In genomic region chr9:100216178-100216787, GRCh38 we compare ENCODE assay signal across 8 cellular contexts.
A peak's percentile ranks its signal among the peaks of the same experiment; 100 is the strongest.
DNase-seq lines count a peak whose midpoint lies in the region; ATAC-seq, FAIRE-seq and TF ChIP-seq lines count a peak whose summit lies in the region.

No MANE protein-coding gene starts in this region.

- DNase-seq in A673 (ENCODE audit: low spot score) (peak; percentile 75), astrocyte (ENCODE audit: low read depth) (peak; percentile 10), iPS-NIHi11 (ENCODE audit: low spot score) (peak; percentile 68)
- DNase-seq in stimulated activated CD4-positive, alpha-beta T cell treated with anti-CD3 and anti-CD28 coated beads, Interleukin-1b, Interleukin-23, amount 100 ng/mL, for 48 hours: peak; percentile 68

- no peaks in the 10 kb centered on the region for H3K9me2 ChIP-seq in SU-DHL-6 (replicated peaks; ENCODE audit: insufficient read depth, low read length)

- BruUV-seq in A673 (replicated peaks; lab: Mats Ljungman, UMichigan): no TSS peak

- no peaks in the 10 kb centered on the region for H3K27me3 ChIP-seq in A673 (replicated peaks; ENCODE audit: insufficient read depth, low read depth, low read length, poor library complexity)
- no peaks in the 10 kb centered on the region for H3K27me3 ChIP-seq in SU-DHL-6 (ENCODE audit: low read length)
- no peaks in the 10 kb centered on the region for H3K27me3 ChIP-seq in astrocyte (ENCODE audit: insufficient read depth, low read length)

- H3K4me1 ChIP-seq in A673 (ENCODE audit: insufficient read depth, low read length, poor library complexity, severe bottlenecking) (no peaks in the 10 kb centered on the region), astrocyte (ENCODE audit: insufficient read depth, low read length) (peaks cover 12% of the 10 kb centered on the region)

- no peak overlapping the region for H3K4me3 Mint-ChIP-seq in astrocyte (ENCODE audit: unreplicated experiment)

- POLR2A ChIA-PET in A673 (lab: Charles Lee; ENCODE audit: low non-redundant PET): no interaction called here

- H3K27ac ChIP-seq in A673 (ENCODE audit: low read depth, low read length, poor library complexity, severe bottlenecking): no peak overlapping the region
- H3K27ac ChIP-seq in SU-DHL-6 (ENCODE audit: low read depth, low read length): no peak overlapping the region
- no peak overlapping the region for H3K27ac ChIP-seq in astrocyte (ENCODE audit: low read depth, low read length)

- peaks cover 13% of the 10 kb centered on the region for H3K4me1 Mint-ChIP-seq in astrocyte (ENCODE audit: low read depth, unreplicated experiment)

- no peak overlapping the region for H3K9ac ChIP-seq in SU-DHL-6 (ENCODE audit: low read length)
- no peak overlapping the region for H3K9ac ChIP-seq in astrocyte (ENCODE audit: low read length)

- H3K27ac Mint-ChIP-seq in astrocyte (ENCODE audit: unreplicated experiment): no peak overlapping the region

- H3K9me3 Mint-ChIP-seq in astrocyte (ENCODE audit: unreplicated experiment): no peaks in the 10 kb centered on the region

- peak; percentile 59 for ATAC-seq in GM18502 (IDR thresholded peaks at IDR 0.05; ENCODE audit: poor library complexity, unreplicated experiment)
- peak; percentile 69 for ATAC-seq in HG03342 (IDR thresholded peaks at IDR 0.05; ENCODE audit: unreplicated experiment)
- no peak for ATAC-seq in HG02610 (IDR thresholded peaks at IDR 0.05; ENCODE audit: unreplicated experiment)

- H2AFZ ChIP-seq in SU-DHL-6 (ENCODE audit: low read depth, low read length, severe bottlenecking): no peak overlapping the region
- H2AFZ ChIP-seq in astrocyte (ENCODE audit: low read depth, low read length): no peak overlapping the region

- H3K36me3 ChIP-seq in A673 (ENCODE audit: insufficient read depth, low read length, poor library complexity, severe bottlenecking) (no peaks in the 10 kb centered on the region), SU-DHL-6 (ENCODE audit: low read length) (no peaks in the 10 kb centered on the region), astrocyte (ENCODE audit: insufficient read depth, low read length) (no peaks in the 10 kb centered on the region)

- no peak for FAIRE-seq in astrocyte (lab: Jason Lieb, UNC)

- no peaks in the 10 kb centered on the region for H3K27me3 Mint-ChIP-seq in astrocyte (ENCODE audit: low read depth, unreplicated experiment)

- intact Hi-C loops in A673 (cut with micrococcal nuclease; ENCODE audit: unreplicated experiment): loop anchor here (1.0 to 10.0 kb wide), 4 partner anchors 188 to 1034 kb away; no protein-coding TSS in a partner anchor

- H3K9me3 ChIP-seq in A673 (ENCODE audit: low read depth, low read length, poor library complexity, severe bottlenecking) (no peaks in the 10 kb centered on the region), SU-DHL-6 (ENCODE audit: insufficient read depth, low read length) (no peaks in the 10 kb centered on the region), astrocyte (ENCODE audit: insufficient read depth, low read depth, low read length) (no peaks in the 10 kb centered on the region)

- H3K4me2 ChIP-seq in SU-DHL-6 (ENCODE audit: low read depth, low read length, poor library complexity, severe bottlenecking): no peak overlapping the region
- H3K4me2 ChIP-seq in astrocyte (ENCODE audit: low read length): no peak overlapping the region

- no peaks in the 10 kb centered on the region for H4K20me1 ChIP-seq in SU-DHL-6 (ENCODE audit: low read depth, low read length)
- peaks cover 4% of the 10 kb centered on the region for H4K20me1 ChIP-seq in astrocyte (ENCODE audit: insufficient read depth, low read length)

- H3K79me2 ChIP-seq in SU-DHL-6 (ENCODE audit: insufficient read depth, low read length) (no peaks in the 10 kb centered on the region), astrocyte (ENCODE audit: insufficient read depth, low read length) (no peaks in the 10 kb centered on the region)

- CTCF ChIA-PET in A673 (lab: Charles Lee): no interaction called here

- H3K4me3 ChIP-seq in A673 (ENCODE audit: low read depth, low read length, poor library complexity, severe bottlenecking) (no peak overlapping the region), SU-DHL-6 (ENCODE audit: insufficient read depth, low read length, poor library complexity, severe bottlenecking) (no peak overlapping the region), astrocyte (ENCODE audit: insufficient read depth, low read depth, low read length) (no peak overlapping the region)

- peaks cover 6% of the 10 kb centered on the region for H3K36me3 Mint-ChIP-seq in astrocyte (ENCODE audit: low read depth, unreplicated experiment)

- H3F3A ChIP-seq in SU-DHL-6 (ENCODE audit: insufficient read depth): no peaks in the 10 kb centered on the region

- TF ChIP-seq CTCF in A673 (conservative IDR thresholded peaks at IDR 0.05; ENCODE audit: low read depth, low read length): peak; percentile 83
- peak; percentile 82 for TF ChIP-seq CTCF in SU-DHL-6 (IDR thresholded peaks at IDR 0.05; ENCODE audit: insufficient read depth, low read length, poor library complexity, severe bottlenecking)
- peak; percentile 49 for TF ChIP-seq CTCF in astrocyte (IDR thresholded peaks at IDR 0.05; ENCODE audit: insufficient read depth, low read depth, low read length)

Comparison
In these comparisons a context has a peak if more than half of its experiments do, and no peak if none do; other contexts are left out.
1. DNase-seq: peak in every context shown above with its lines; median percentile 75 in A673; 68 in iPS-NIHi11; 68 in stimulated activated CD4-positive, alpha-beta T cell treated with anti-CD3 and anti-CD28 coated beads, Interleukin-1b, Interleukin-23, amount 100 ng/mL, for 48 hours; 10 in astrocyte.